In the genomic region with DNA sequence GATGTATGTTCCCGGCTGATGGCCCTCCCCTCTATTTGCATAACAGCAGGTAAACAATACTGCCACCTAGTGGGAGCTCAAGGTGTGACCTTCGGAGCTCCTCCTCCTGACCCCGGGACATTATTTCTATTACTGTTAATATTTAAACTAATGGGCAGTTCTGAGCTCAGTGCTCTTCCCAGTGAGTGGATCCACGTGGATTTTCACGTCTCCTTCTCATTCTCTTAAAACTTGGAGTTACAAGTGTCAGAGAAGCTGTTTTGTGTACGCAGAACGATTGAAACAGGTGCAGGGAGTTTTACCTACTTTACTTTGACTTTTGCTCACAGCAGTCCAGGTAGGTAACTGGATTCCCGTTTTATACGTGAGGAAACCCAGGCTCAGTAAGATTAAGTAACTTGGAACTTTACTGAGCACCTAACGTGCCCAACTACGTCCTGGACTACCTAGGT, we compare ENCODE assay signal across 1 cellular context.
TF ChIP-seq lines count a peak whose summit lies in the region.

No MANE protein-coding gene starts in this region.

TF ChIP-seq in HepG2, 621 proteins besides CTCF, POLR2A, EP300 and RAD21 (continued from another document and continues in another):
- TF ChIP-seq, protein P1, sequence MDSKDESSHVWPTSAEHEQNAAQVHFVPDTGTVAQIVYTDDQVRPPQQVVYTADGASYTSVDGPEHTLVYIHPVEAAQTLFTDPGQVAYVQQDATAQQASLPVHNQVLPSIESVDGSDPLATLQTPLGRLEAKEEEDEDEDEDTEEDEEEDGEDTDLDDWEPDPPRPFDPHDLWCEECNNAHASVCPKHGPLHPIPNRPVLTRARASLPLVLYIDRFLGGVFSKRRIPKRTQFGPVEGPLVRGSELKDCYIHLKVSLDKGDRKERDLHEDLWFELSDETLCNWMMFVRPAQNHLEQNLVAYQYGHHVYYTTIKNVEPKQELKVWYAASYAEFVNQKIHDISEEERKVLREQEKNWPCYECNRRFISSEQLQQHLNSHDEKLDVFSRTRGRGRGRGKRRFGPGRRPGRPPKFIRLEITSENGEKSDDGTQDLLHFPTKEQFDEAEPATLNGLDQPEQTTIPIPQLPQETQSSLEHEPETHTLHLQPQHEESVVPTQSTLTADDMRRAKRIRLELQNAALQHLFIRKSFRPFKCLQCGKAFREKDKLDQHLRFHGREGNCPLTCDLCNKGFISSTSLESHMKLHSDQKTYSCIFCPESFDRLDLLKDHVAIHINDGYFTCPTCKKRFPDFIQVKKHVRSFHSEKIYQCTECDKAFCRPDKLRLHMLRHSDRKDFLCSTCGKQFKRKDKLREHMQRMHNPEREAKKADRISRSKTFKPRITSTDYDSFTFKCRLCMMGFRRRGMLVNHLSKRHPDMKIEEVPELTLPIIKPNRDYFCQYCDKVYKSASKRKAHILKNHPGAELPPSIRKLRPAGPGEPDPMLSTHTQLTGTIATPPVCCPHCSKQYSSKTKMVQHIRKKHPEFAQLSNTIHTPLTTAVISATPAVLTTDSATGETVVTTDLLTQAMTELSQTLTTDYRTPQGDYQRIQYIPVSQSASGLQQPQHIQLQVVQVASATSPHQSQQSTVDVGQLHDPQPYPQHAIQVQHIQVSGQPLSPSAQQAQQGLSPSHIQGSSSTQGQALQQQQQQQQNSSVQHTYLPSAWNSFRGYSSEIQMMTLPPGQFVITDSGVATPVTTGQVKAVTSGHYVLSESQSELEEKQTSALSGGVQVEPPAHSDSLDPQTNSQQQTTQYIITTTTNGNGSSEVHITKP (CRISPR knock-in tag; IDR thresholded peaks at IDR 0.05; ENCODE audit: low read depth), result peak; percentile 30; the same call in 1 of the 2 replicates
- no peak for TF ChIP-seq SMARCE1 (IDR thresholded peaks at IDR 0.05; ENCODE audit: borderline replicate concordance)
- peak; percentile 50 for TF ChIP-seq XRCC5 (optimal IDR thresholded peaks at IDR 0.05; ENCODE audit: low read length)
- peak; percentile 33; the same call in 1 of the 2 replicates for TF ChIP-seq MAZ (IDR thresholded peaks at IDR 0.05; ENCODE audit: borderline replicate concordance, low read depth, low read length)
- TF ChIP-seq MAZ (CRISPR knock-in tag; IDR thresholded peaks at IDR 0.05; ENCODE audit: low read depth), result no peak
- TF ChIP-seq NFYC (CRISPR knock-in tag; IDR thresholded peaks at IDR 0.05), result 0 out of 2 replicates have a peak, but pooled peaks have one; percentile 14
- TF ChIP-seq PPARG (CRISPR knock-in tag; conservative IDR thresholded peaks at IDR 0.05), result no peak
- TF ChIP-seq ZNF790 (CRISPR knock-in tag; IDR thresholded peaks at IDR 0.05; ENCODE audit: borderline replicate concordance), result no peak
- TF ChIP-seq KAT7 (CRISPR knock-in tag; IDR thresholded peaks at IDR 0.05; ENCODE audit: borderline replicate concordance), result no peak
- TF ChIP-seq, protein P2, sequence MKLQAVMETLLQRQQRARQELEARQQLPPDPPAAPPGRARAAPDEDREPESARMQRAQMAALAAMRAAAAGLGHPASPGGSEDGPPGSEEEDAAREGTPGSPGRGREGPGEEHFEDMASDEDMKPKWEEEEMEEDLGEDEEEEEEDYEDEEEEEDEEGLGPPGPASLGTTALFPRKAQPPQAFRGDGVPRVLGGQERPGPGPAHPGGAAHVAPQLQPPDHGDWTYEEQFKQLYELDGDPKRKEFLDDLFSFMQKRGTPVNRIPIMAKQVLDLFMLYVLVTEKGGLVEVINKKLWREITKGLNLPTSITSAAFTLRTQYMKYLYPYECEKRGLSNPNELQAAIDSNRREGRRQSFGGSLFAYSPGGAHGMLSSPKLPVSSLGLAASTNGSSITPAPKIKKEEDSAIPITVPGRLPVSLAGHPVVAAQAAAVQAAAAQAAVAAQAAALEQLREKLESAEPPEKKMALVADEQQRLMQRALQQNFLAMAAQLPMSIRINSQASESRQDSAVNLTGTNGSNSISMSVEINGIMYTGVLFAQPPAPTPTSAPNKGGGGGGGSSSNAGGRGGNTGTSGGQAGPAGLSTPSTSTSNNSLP (IDR thresholded peaks at IDR 0.05; ENCODE audit: low read depth, low read length), result peak; percentile 84
- no peak for TF ChIP-seq SOX13 (IDR thresholded peaks at IDR 0.05)
- peak in 1 of 2 experiments; percentile 54; a peak in 1 of 4 replicates for TF ChIP-seq SOX13 (CRISPR knock-in tag; conservative IDR thresholded peaks at IDR 0.05 in 1 of 2, IDR thresholded peaks at IDR 0.05 in 1 of 2)
- TF ChIP-seq EHMT2 (IDR thresholded peaks at IDR 0.05; ENCODE audit: borderline replicate concordance, low read depth, low read length), result no peak
- TF ChIP-seq, protein P3, sequence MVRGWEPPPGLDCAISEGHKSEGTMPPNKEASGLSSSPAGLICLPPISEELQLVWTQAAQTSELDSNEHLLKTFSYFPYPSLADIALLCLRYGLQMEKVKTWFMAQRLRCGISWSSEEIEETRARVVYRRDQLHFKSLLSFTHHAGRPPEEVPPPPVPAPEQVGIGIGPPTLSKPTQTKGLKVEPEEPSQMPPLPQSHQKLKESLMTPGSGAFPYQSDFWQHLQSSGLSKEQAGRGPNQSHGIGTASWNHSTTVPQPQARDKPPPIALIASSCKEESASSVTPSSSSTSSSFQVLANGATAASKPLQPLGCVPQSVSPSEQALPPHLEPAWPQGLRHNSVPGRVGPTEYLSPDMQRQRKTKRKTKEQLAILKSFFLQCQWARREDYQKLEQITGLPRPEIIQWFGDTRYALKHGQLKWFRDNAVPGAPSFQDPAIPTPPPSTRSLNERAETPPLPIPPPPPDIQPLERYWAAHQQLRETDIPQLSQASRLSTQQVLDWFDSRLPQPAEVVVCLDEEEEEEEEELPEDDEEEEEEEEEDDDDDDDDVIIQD (CRISPR knock-in tag; IDR thresholded peaks at IDR 0.05; ENCODE audit: low read depth), result peak; percentile 64; the same call in 1 of the 2 replicates
- TF ChIP-seq, protein P4, sequence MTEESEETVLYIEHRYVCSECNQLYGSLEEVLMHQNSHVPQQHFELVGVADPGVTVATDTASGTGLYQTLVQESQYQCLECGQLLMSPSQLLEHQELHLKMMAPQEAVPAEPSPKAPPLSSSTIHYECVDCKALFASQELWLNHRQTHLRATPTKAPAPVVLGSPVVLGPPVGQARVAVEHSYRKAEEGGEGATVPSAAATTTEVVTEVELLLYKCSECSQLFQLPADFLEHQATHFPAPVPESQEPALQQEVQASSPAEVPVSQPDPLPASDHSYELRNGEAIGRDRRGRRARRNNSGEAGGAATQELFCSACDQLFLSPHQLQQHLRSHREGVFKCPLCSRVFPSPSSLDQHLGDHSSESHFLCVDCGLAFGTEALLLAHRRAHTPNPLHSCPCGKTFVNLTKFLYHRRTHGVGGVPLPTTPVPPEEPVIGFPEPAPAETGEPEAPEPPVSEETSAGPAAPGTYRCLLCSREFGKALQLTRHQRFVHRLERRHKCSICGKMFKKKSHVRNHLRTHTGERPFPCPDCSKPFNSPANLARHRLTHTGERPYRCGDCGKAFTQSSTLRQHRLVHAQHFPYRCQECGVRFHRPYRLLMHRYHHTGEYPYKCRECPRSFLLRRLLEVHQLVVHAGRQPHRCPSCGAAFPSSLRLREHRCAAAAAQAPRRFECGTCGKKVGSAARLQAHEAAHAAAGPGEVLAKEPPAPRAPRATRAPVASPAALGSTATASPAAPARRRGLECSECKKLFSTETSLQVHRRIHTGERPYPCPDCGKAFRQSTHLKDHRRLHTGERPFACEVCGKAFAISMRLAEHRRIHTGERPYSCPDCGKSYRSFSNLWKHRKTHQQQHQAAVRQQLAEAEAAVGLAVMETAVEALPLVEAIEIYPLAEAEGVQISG (CRISPR knock-in tag; IDR thresholded peaks at IDR 0.05), result 0 out of 2 replicates have a peak, but pooled peaks have one; percentile 20
- 0 out of 2 replicates have a peak, but pooled peaks have one; percentile 36 for TF ChIP-seq IRF2 (CRISPR knock-in tag; IDR thresholded peaks at IDR 0.05)
- TF ChIP-seq ELF1 (CRISPR knock-in tag; IDR thresholded peaks at IDR 0.05), result 0 out of 2 replicates have a peak, but pooled peaks have one; percentile 19
- TF ChIP-seq, protein P5, sequence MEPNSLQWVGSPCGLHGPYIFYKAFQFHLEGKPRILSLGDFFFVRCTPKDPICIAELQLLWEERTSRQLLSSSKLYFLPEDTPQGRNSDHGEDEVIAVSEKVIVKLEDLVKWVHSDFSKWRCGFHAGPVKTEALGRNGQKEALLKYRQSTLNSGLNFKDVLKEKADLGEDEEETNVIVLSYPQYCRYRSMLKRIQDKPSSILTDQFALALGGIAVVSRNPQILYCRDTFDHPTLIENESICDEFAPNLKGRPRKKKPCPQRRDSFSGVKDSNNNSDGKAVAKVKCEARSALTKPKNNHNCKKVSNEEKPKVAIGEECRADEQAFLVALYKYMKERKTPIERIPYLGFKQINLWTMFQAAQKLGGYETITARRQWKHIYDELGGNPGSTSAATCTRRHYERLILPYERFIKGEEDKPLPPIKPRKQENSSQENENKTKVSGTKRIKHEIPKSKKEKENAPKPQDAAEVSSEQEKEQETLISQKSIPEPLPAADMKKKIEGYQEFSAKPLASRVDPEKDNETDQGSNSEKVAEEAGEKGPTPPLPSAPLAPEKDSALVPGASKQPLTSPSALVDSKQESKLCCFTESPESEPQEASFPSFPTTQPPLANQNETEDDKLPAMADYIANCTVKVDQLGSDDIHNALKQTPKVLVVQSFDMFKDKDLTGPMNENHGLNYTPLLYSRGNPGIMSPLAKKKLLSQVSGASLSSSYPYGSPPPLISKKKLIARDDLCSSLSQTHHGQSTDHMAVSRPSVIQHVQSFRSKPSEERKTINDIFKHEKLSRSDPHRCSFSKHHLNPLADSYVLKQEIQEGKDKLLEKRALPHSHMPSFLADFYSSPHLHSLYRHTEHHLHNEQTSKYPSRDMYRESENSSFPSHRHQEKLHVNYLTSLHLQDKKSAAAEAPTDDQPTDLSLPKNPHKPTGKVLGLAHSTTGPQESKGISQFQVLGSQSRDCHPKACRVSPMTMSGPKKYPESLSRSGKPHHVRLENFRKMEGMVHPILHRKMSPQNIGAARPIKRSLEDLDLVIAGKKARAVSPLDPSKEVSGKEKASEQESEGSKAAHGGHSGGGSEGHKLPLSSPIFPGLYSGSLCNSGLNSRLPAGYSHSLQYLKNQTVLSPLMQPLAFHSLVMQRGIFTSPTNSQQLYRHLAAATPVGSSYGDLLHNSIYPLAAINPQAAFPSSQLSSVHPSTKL (CRISPR knock-in tag; IDR thresholded peaks at IDR 0.05), result peak; percentile 41; the same call in 1 of the 2 replicates
- TF ChIP-seq MED13 (CRISPR knock-in tag; IDR thresholded peaks at IDR 0.05), result no peak
- TF ChIP-seq TBX3 (IDR thresholded peaks at IDR 0.05; ENCODE audit: borderline replicate concordance), result peak; percentile 46; the same call in 1 of the 2 replicates
- TF ChIP-seq RXRB (CRISPR knock-in tag; IDR thresholded peaks at IDR 0.05; ENCODE audit: borderline replicate concordance), result peak; percentile 33; the same call in 1 of the 2 replicates
- no peak for TF ChIP-seq FOXP1 (IDR thresholded peaks at IDR 0.05)
- peak; percentile 70; the same call in 1 of the 2 replicates for TF ChIP-seq FOXP1 (CRISPR knock-in tag; IDR thresholded peaks at IDR 0.05)
- TF ChIP-seq, protein P6, sequence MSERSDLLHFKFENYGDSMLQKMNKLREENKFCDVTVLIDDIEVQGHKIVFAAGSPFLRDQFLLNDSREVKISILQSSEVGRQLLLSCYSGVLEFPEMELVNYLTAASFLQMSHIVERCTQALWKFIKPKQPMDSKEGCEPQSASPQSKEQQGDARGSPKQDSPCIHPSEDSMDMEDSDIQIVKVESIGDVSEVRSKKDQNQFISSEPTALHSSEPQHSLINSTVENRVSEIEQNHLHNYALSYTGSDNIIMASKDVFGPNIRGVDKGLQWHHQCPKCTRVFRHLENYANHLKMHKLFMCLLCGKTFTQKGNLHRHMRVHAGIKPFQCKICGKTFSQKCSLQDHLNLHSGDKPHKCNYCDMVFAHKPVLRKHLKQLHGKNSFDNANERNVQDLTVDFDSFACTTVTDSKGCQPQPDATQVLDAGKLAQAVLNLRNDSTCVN (CRISPR knock-in tag; IDR thresholded peaks at IDR 0.05; ENCODE audit: borderline replicate concordance), result no peak
- TF ChIP-seq SMAD3 (CRISPR knock-in tag; IDR thresholded peaks at IDR 0.05), result peak; percentile 84; the same call in 1 of the 2 replicates
- TF ChIP-seq GATAD1 (CRISPR knock-in tag; IDR thresholded peaks at IDR 0.05), result 0 out of 2 replicates have a peak, but pooled peaks have one; percentile 19
- 0 out of 2 replicates have a peak, but pooled peaks have one; percentile 20 for TF ChIP-seq ERF (CRISPR knock-in tag; IDR thresholded peaks at IDR 0.05)
- no peak for TF ChIP-seq JUNB (CRISPR knock-in tag; IDR thresholded peaks at IDR 0.05; ENCODE audit: borderline replicate concordance)
- TF ChIP-seq ZNF136 (CRISPR knock-in tag; IDR thresholded peaks at IDR 0.05; ENCODE audit: low read depth), result 0 out of 2 replicates have a peak, but pooled peaks have one; percentile 49
- TF ChIP-seq ZNF841 (CRISPR knock-in tag; IDR thresholded peaks at IDR 0.05; ENCODE audit: borderline replicate concordance), result no peak
- TF ChIP-seq ZMYM4 (CRISPR knock-in tag; IDR thresholded peaks at IDR 0.05), result peak; percentile 68
- TF ChIP-seq ZNF343 (CRISPR knock-in tag; IDR thresholded peaks at IDR 0.05), result no peak
- peak; percentile 91 for TF ChIP-seq NR2F6 (IDR thresholded peaks at IDR 0.05)
- TF ChIP-seq NR2F6 (CRISPR knock-in tag; IDR thresholded peaks at IDR 0.05), result peak; percentile 88
- peak; percentile 91 for TF ChIP-seq SMC3 (IDR thresholded peaks at IDR 0.05; ENCODE audit: low read length)
- TF ChIP-seq CEBPG (CRISPR knock-in tag; IDR thresholded peaks at IDR 0.05), result 0 out of 2 replicates have a peak, but pooled peaks have one; percentile 14
- peak; percentile 31 for TF ChIP-seq TEAD3 (CRISPR knock-in tag; optimal IDR thresholded peaks at IDR 0.05; ENCODE audit: borderline replicate concordance)
- TF ChIP-seq, protein P7, sequence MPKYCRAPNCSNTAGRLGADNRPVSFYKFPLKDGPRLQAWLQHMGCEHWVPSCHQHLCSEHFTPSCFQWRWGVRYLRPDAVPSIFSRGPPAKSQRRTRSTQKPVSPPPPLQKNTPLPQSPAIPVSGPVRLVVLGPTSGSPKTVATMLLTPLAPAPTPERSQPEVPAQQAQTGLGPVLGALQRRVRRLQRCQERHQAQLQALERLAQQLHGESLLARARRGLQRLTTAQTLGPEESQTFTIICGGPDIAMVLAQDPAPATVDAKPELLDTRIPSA (CRISPR knock-in tag; IDR thresholded peaks at IDR 0.05; ENCODE audit: borderline replicate concordance), result no peak
- TF ChIP-seq, protein P8, sequence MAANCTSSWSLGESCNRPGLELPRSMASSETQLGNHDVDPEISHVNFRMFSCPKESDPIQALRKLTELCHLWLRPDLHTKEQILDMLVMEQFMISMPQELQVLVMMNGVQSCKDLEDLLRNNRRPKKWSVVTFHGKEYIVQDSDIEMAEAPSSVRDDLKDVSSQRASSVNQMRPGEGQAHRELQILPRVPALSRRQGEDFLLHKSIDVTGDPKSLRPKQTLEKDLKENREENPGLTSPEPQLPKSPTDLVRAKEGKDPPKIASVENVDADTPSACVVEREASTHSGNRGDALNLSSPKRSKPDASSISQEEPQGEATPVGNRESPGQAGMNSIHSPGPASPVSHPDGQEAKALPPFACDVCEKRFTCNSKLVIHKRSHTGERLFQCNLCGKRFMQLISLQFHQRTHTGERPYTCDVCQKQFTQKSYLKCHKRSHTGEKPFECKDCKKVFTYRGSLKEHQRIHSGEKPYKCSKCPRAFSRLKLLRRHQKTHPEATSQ (CRISPR knock-in tag; IDR thresholded peaks at IDR 0.05; ENCODE audit: borderline replicate concordance), result peak; percentile 30; the same call in 1 of the 2 replicates
- TF ChIP-seq ZNF614 (CRISPR knock-in tag; IDR thresholded peaks at IDR 0.05; ENCODE audit: borderline replicate concordance), result 0 out of 2 replicates have a peak, but pooled peaks have one; percentile 26
